ENCODE assay signal across 11 cellular contexts in the genomic region with DNA sequence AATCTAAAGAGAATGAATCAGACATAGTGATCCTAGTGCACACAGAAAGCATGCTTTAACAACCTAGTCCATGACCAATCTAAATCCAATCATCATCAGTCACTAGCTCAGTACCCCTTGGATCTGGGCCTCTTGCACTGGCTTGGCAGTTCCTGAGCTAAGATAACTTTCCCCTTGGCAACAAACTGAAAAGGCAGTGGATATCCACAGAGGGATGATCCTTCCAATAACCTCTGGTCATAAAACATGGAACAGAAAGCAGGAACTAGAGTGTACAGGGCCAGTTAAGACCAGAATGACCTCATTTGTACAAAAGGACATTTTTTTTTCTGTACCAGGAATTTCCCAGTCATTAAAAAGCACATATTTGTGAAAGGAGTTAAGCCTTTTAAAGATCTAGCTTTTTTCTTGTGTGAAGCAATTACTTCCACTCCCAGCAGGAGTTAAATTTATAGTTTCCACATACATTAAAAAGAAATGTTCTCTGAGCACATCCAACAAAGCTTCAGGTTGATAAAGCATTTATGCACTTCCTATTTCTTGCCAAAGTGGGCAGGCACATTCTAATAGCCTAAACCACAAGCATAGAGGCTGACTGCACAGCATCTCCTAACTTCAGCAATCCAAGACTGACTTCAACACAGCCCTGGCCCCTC. TPM values are rescaled to one million over a fixed set of nuclear protein-coding genes. Genes with fewer than 3 reads are reported as not detected.
DNase-seq lines count a peak whose midpoint lies in the region; TF ChIP-seq lines count a peak whose summit lies in the region.
"Had no signal": no experiment of that assay in that cellular context is flagged by ENCODE, and none has a peak within 500 bp of the region (broad histone marks: within the 10 kb centered on the region; RNA-seq: fewer than 3 reads in every experiment).

No MANE protein-coding gene starts in this region.

- no peaks in the 10 kb centered on the region for H3K9me3 ChIP-seq in SK-N-SH
- H3K9me3 ChIP-seq in prostate gland = no peaks in the 10 kb centered on the region

- intact Hi-C loops in prostate gland (cut with DNase I) = no loop called here

- H3K4me3 ChIP-seq in SK-N-SH (ENCODE audit: low read depth in 2 of 2, low read length in 1 of 2) = no peak overlapping the region
- no peak overlapping the region for H3K4me3 ChIP-seq in fibroblast of villous mesenchyme (ENCODE audit: low read depth, low read length)
- no peak overlapping the region for H3K4me3 ChIP-seq in prostate gland

- TF ChIP-seq RAD21 in SK-N-SH (IDR thresholded peaks at IDR 0.05; ENCODE audit: low read length) = no peak

- H3K4me1 ChIP-seq in SK-N-SH (ENCODE audit: control insufficient read depth in 1 of 2, insufficient read depth in 2 of 2, low read depth in 1 of 2, low read length in 1 of 2) (peaks cover 0 to 52% of the 10 kb centered on the region in 2 experiments; a peak in 2 of 4 replicates), prostate gland (replicated peaks) (no peaks in the 10 kb centered on the region)

- H3K36me3 ChIP-seq in SK-N-SH (replicated peaks in 1 of 2; ENCODE audit: control insufficient read depth in 1 of 2, insufficient read depth in 2 of 2, low read length in 1 of 2) (no peaks in the 10 kb centered on the region), prostate gland (no peaks in the 10 kb centered on the region)

- no peaks in the 10 kb centered on the region for H3K27me3 ChIP-seq in SK-N-SH (ENCODE audit: insufficient read depth)
- H3K27me3 ChIP-seq in prostate gland (replicated peaks; ENCODE audit: insufficient read depth) = no peaks in the 10 kb centered on the region

- peak overlapping the region; percentile 51 for H3K9ac ChIP-seq in SK-N-SH

- no peaks in the 10 kb centered on the region for H4K20me1 ChIP-seq in SK-N-SH (ENCODE audit: insufficient read depth)

- no peaks in the 10 kb centered on the region for H3K9me2 ChIP-seq in SK-N-SH

- H2AFZ ChIP-seq in SK-N-SH (ENCODE audit: low read depth) = peak overlapping the region; percentile 64; the same call in 1 of the 2 replicates

- DNase-seq in GM13976 (ENCODE audit: low spot score) = peak; percentile 4
- no peak for DNase-seq in SK-N-SH
- DNase-seq in fibroblast of villous mesenchyme (ENCODE audit: low read depth) = peak; percentile 88
- DNase-seq in renal cortical epithelial cell (ENCODE audit: low read depth) = peak; percentile 74
- no peak for DNase-seq in central memory CD4-positive, alpha-beta T cell
- DNase-seq in prostate gland (ENCODE audit: low spot score) = no peak
- no peak for DNase-seq in GM19238 (ENCODE audit: insufficient read length, low spot score)
- DNase-seq in activated T-cell treated with anti-CD3 and anti-CD28 coated beads, Interleukin-2, amount 50 U/mL, for 1 hour = no peak
- DNase-seq: activated CD4-positive, alpha-beta T cell treated with anti-CD3 and anti-CD28 coated beads, Interleukin-2, amount 50 U/mL, for 4 hours; NCI-H524; posterior cingulate gyrus had no signal

- POLR2A ChIA-PET in SK-N-SH (lab: Yijun Ruan, JAX) = no interaction called here

- CTCF ChIA-PET in SK-N-SH (lab: Yijun Ruan, JAX) = interaction anchor here (1.3 kb wide), 1 partner anchor 29 kb away, joined by 4 read pairs; no protein-coding TSS in a partner anchor

- H3F3A ChIP-seq in SK-N-SH (replicated peaks; ENCODE audit: insufficient read depth) = peaks cover 26% of the 10 kb centered on the region

- in situ Hi-C loops in GM13976 (cut with MboI; ENCODE audit: low sequenced_read_pairs, unreplicated experiment) = no loop called here

- H3K27ac ChIP-seq in SK-N-SH (ENCODE audit: low read depth in 2 of 2, low read length in 1 of 2) (peak overlapping the region; percentile 34 to 85; a peak in 3 of 4 replicates), prostate gland (no peak overlapping the region)

- H3K79me2 ChIP-seq in SK-N-SH (ENCODE audit: insufficient read depth) = no peaks in the 10 kb centered on the region

- no peak for TF ChIP-seq CTCF in GM13976 (IDR thresholded peaks at IDR 0.05; ENCODE audit: borderline replicate concordance, control extremely low read depth, extremely low read depth, insufficient read depth, missing control alignments)
- no peak for TF ChIP-seq CTCF in SK-N-SH (IDR thresholded peaks at IDR 0.05)
- TF ChIP-seq CTCF in fibroblast of villous mesenchyme (IDR thresholded peaks at IDR 0.05; ENCODE audit: insufficient read depth, low read depth, low read length) = no peak
- TF ChIP-seq CTCF in prostate gland (IDR thresholded peaks at IDR 0.05) = no peak

- H3K4me2 ChIP-seq in SK-N-SH = peak overlapping the region; percentile 52; the same call in 1 of the 2 replicates

- peak in 1 of 2 experiments; percentile 64; a peak in 1 of 4 replicates for TF ChIP-seq EP300 in SK-N-SH (IDR thresholded peaks at IDR 0.05; ENCODE audit: borderline replicate concordance in 1 of 2, low read depth in 1 of 2, low read length in 1 of 2)

- no peak for TF ChIP-seq POLR2A in prostate gland (IDR thresholded peaks at IDR 0.05)

TF ChIP-seq in SK-N-SH, 30 proteins besides CTCF, POLR2A, EP300 and RAD21:
- no peak for TF ChIP-seq SIN3A (IDR thresholded peaks at IDR 0.05; ENCODE audit: borderline replicate concordance, low read depth, low read length)
- TF ChIP-seq MXI1 (IDR thresholded peaks at IDR 0.05; ENCODE audit: low read depth, low read length) = no peak
- TF ChIP-seq NFIC (IDR thresholded peaks at IDR 0.05; ENCODE audit: borderline replicate concordance) = peak; percentile 71; the same call in 1 of the 2 replicates
- peak; percentile 48; the same call in 1 of the 2 replicates for TF ChIP-seq FOSL2 (IDR thresholded peaks at IDR 0.05; ENCODE audit: borderline replicate concordance, low read depth)
- TF ChIP-seq FOXJ3 (CRISPR knock-in tag; IDR thresholded peaks at IDR 0.05) = no peak
- TF ChIP-seq ELF1 (IDR thresholded peaks at IDR 0.05) = peak; percentile 42; the same call in 1 of the 2 replicates
- TF ChIP-seq RXRA (IDR thresholded peaks at IDR 0.05; ENCODE audit: borderline replicate concordance, low read depth) = 0 out of 2 replicates have a peak, but pooled peaks have one; percentile 39
- TF ChIP-seq, protein P1, sequence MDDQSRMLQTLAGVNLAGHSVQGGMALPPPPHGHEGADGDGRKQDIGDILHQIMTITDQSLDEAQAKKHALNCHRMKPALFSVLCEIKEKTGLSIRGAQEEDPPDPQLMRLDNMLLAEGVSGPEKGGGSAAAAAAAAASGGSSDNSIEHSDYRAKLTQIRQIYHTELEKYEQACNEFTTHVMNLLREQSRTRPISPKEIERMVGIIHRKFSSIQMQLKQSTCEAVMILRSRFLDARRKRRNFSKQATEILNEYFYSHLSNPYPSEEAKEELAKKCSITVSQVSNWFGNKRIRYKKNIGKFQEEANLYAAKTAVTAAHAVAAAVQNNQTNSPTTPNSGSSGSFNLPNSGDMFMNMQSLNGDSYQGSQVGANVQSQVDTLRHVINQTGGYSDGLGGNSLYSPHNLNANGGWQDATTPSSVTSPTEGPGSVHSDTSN (IDR thresholded peaks at IDR 0.05) = peak; percentile 58
- TF ChIP-seq RFX5 (IDR thresholded peaks at IDR 0.05; ENCODE audit: low read length) = peak; percentile 54; the same call in 1 of the 2 replicates
- TF ChIP-seq, protein P2, sequence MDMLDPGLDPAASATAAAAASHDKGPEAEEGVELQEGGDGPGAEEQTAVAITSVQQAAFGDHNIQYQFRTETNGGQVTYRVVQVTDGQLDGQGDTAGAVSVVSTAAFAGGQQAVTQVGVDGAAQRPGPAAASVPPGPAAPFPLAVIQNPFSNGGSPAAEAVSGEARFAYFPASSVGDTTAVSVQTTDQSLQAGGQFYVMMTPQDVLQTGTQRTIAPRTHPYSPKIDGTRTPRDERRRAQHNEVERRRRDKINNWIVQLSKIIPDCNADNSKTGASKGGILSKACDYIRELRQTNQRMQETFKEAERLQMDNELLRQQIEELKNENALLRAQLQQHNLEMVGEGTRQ (IDR thresholded peaks at IDR 0.05; ENCODE audit: borderline replicate concordance, low read depth, low read length) = no peak
- peak; percentile 50 for TF ChIP-seq JUND (IDR thresholded peaks at IDR 0.05)
- no peak for TF ChIP-seq NRF1 (IDR thresholded peaks at IDR 0.05; ENCODE audit: low read depth, low read length)
- no peak for TF ChIP-seq POLR2AphosphoS5 (IDR thresholded peaks at IDR 0.05; ENCODE audit: low read depth, low read length)
- TF ChIP-seq, protein P3, sequence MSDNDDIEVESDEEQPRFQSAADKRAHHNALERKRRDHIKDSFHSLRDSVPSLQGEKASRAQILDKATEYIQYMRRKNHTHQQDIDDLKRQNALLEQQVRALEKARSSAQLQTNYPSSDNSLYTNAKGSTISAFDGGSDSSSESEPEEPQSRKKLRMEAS (IDR thresholded peaks at IDR 0.05; ENCODE audit: low read depth) = peak; percentile 69; the same call in 1 of the 2 replicates

RNA-seq across cellular contexts. Expression of a gene that starts 30.0 kb away (rescaled TPM):
- polyA plus RNA-seq in SK-N-SH (2012; rRNA removed) = 0.26 and 0.44 TPM in 2 replicates
- 0.58 and 0.71 TPM in 2 replicates for polyA plus RNA-seq in SK-N-SH (2012; cell fraction: cytosol; rRNA removed)
- polyA plus RNA-seq in SK-N-SH (2012; cell fraction: nucleus; rRNA removed) = 0.32 and 0.95 TPM in 2 replicates
- 0.43 and 0.64 TPM in 2 replicates for total RNA-seq in fibroblast of villous mesenchyme
- 0.17 and 0.99 TPM in 2 replicates for total RNA-seq in renal cortical epithelial cell
- 10 to 100 TPM in 1 of 2 donors, 1 to 10 TPM in 1; 1.2 to 15.3 TPM for total RNA-seq in prostate gland

Comparison
In these comparisons a context has a peak if more than half of its experiments do, and no peak if none do; other contexts are left out.
1. DNase-seq: peak in GM13976 (single experiment), fibroblast of villous mesenchyme (single experiment) and renal cortical epithelial cell (single experiment); none in SK-N-SH (single experiment), central memory CD4-positive, alpha-beta T cell (single experiment), prostate gland (single experiment), GM19238 (single experiment) and activated T-cell treated with anti-CD3 and anti-CD28 coated beads, Interleukin-2, amount 50 U/mL, for 1 hour (single experiment).
2. H3K27ac ChIP-seq: peak in SK-N-SH (2 of 2); none in prostate gland (0 of 2).